ENCODE assay signal across 9 cellular contexts in genomic region chr11:113874096-113874919, GRCh38. TPM values are rescaled to one million over a fixed set of nuclear protein-coding genes. Genes with fewer than 3 reads are reported as not detected.
DNase-seq lines count a peak whose midpoint lies in the region; ATAC-seq and TF ChIP-seq lines count a peak whose summit lies in the region.
"Had no signal": no experiment of that assay in that cellular context is flagged by ENCODE, and none has a peak within 500 bp of the region (broad histone marks: within the 10 kb centered on the region; RNA-seq: fewer than 3 reads in every experiment).

No MANE protein-coding gene starts in this region.

- no peak for DNase-seq in AG04449 (ENCODE audit: low read depth, low spot score)
- no peak for DNase-seq in retinal pigment epithelial cell (ENCODE audit: low read depth)
- no peak for DNase-seq in activated CD4-positive, CD25-positive, alpha-beta regulatory T cell (lab: John Stamatoyannopoulos, UW)
- no peak for DNase-seq in NCI-H345 (lab: John Stamatoyannopoulos, UW)
- DNase-seq in NCI-H510A treated with DMSO at 0.1 percent for 48 hours (lab: John Stamatoyannopoulos, UW), result no peak

- peak overlapping the region; percentile 82 for H3K4me2 ChIP-seq in SU-DHL-6 (ENCODE audit: low read depth, low read length, poor library complexity, severe bottlenecking)

- peak; percentile 3 for ATAC-seq in GM21526 (IDR thresholded peaks at IDR 0.05; ENCODE audit: low FRiP score, unreplicated experiment)
- ATAC-seq in gastroesophageal sphincter, result no peak

- no peaks in the 10 kb centered on the region for H3K27me3 ChIP-seq in SU-DHL-6 (ENCODE audit: low read length)
- H3K27me3 ChIP-seq in gastroesophageal sphincter, result no peaks in the 10 kb centered on the region

- H3K4me1 ChIP-seq in gastroesophageal sphincter, result peaks cover 0 to 56% (median 8%) of the 10 kb centered on the region in 3 donors

- H4K20me1 ChIP-seq in SU-DHL-6 (ENCODE audit: low read depth, low read length), result no peaks in the 10 kb centered on the region

- TF ChIP-seq EP300 in gastroesophageal sphincter (IDR thresholded peaks at IDR 0.05), result no peak

- H3F3A ChIP-seq in SU-DHL-6 (ENCODE audit: insufficient read depth), result 0 out of 2 replicates have a peak, but pooled peaks cover 4% of the 10 kb centered on the region

- peak overlapping the region; percentile 89 for H2AFZ ChIP-seq in SU-DHL-6 (ENCODE audit: low read depth, low read length, severe bottlenecking)

- TF ChIP-seq CTCF in AG04449 (IDR thresholded peaks at IDR 0.05; ENCODE audit: insufficient read depth, low read length, missing control alignments) (no peak), SU-DHL-6 (IDR thresholded peaks at IDR 0.05; ENCODE audit: insufficient read depth, low read length, poor library complexity, severe bottlenecking) (no peak), gastroesophageal sphincter (IDR thresholded peaks at IDR 0.05) (no peak), retinal pigment epithelial cell (conservative IDR thresholded peaks at IDR 0.05; ENCODE audit: low read depth, low read length) (no peak)

- H3K36me3 ChIP-seq in SU-DHL-6 (ENCODE audit: low read length) (no peaks in the 10 kb centered on the region), gastroesophageal sphincter (no peaks in the 10 kb centered on the region)

- no peaks in the 10 kb centered on the region; the same call in 1 of the 2 replicates for H3K79me2 ChIP-seq in SU-DHL-6 (ENCODE audit: insufficient read depth, low read length)

- POLR2A ChIA-PET in AG04449 (lab: Yijun Ruan, JAX), result no interaction called here

- WGBS in gastroesophageal sphincter (ENCODE audit: low coverage in 1 of 2), 2 donors, result 49 to 52% methylated on average over 11 to 14 of the region's 26 CpGs

- H3K27ac ChIP-seq in SU-DHL-6 (ENCODE audit: low read depth, low read length), result no peak overlapping the region
- H3K27ac ChIP-seq in gastroesophageal sphincter, result peak overlapping the region; percentile 35 to 95 (median 90)

- H3K9me2 ChIP-seq in SU-DHL-6 (replicated peaks; ENCODE audit: insufficient read depth, low read length), result no peaks in the 10 kb centered on the region

- TF ChIP-seq POLR2A in gastroesophageal sphincter (IDR thresholded peaks at IDR 0.05), result no peak

- peak overlapping the region; percentile 75 for H3K4me3 ChIP-seq in AG04449 (ENCODE audit: low read depth, low read length)
- H3K4me3 ChIP-seq in SU-DHL-6 (ENCODE audit: insufficient read depth, low read length, poor library complexity, severe bottlenecking), result peak overlapping the region; percentile 89
- H3K4me3 ChIP-seq in gastroesophageal sphincter, result peak overlapping the region; percentile 70 to 82
- H3K4me3 ChIP-seq in retinal pigment epithelial cell (ENCODE audit: low read length), result peak overlapping the region; percentile 80

- peak overlapping the region; percentile 72 for H3K9ac ChIP-seq in SU-DHL-6 (ENCODE audit: low read length)

- no peaks in the 10 kb centered on the region for H3K9me3 ChIP-seq in SU-DHL-6 (ENCODE audit: insufficient read depth, low read length)
- H3K9me3 ChIP-seq in gastroesophageal sphincter, result no peaks in the 10 kb centered on the region

- CTCF ChIA-PET in AG04449 (lab: Yijun Ruan, JAX), result interaction anchor here (0.7 to 2.9 kb wide), 5 partner anchors 10 to 387 kb away, joined by 3 to 11 read pairs (median 3); no protein-coding TSS in a partner anchor

RNA-seq across cellular contexts. Expression of gene USP28, which starts 1.1 kb away (rescaled TPM):
- total RNA-seq in gastroesophageal sphincter, result 10 to 100 TPM; 12.5 to 64.8 (median 38.7) TPM

RNA-seq across cellular contexts. Expression of gene HTR3B, which starts 30.3 kb away (rescaled TPM):
- total RNA-seq in gastroesophageal sphincter, result not detected
- total RNA-seq: renal cortical epithelial cell had no signal
